ENCODE assay signal across 29 cellular contexts in genomic region chr7:117986645-117987269, GRCh38.
DNase-seq lines count a peak whose midpoint lies in the region; ATAC-seq, FAIRE-seq and TF ChIP-seq lines count a peak whose summit lies in the region.
"Had no signal": no experiment of that assay in that cellular context is flagged by ENCODE, and none has a peak within 500 bp of the region (broad histone marks: within the 10 kb centered on the region; RNA-seq: fewer than 3 reads in every experiment).

No MANE protein-coding gene starts in this region.

- H3K79me2 ChIP-seq in neural progenitor cell (ENCODE audit: low read depth) = no peaks in the 10 kb centered on the region

- no peak for FAIRE-seq in H54 (lab: Jason Lieb, UNC)
- FAIRE-seq: GM12892, K562, RCC 7860 had no signal

- no peak overlapping the region for H3K4me3 Mint-ChIP-seq in neural progenitor cell
- H3K4me3 Mint-ChIP-seq: B cell; CD14-positive monocyte; CD8-positive, alpha-beta memory T cell had no signal

- DNase-seq in right cardiac atrium (peak in 2 of 3 donors; percentile 27 to 70), heart left ventricle (no peak), fibroblast of villous mesenchyme (ENCODE audit: low read depth) (peak; percentile 2), omental fat pad (ENCODE audit: low spot score) (no peak), uterus (peak; percentile 65 to 82), H54 (ENCODE audit: insufficient read length, low spot score) (no peak), neural progenitor cell (ENCODE audit: low spot score) (no peak)
- no peak for DNase-seq in activated CD4-positive, alpha-beta T cell treated with anti-CD3 and anti-CD28 coated beads, Interleukin-2, amount 50 U/mL, for 4 hours
- DNase-seq: Calu3; CD8-positive, alpha-beta memory T cell; DMS79 treated with DMSO at 0.1 percent for 48 hours; GF-D8; H7; Kasumi-1; MV-4-11; NCI-H1105; NCI-H1436 treated with DMSO at 0.1 percent for 48 hours; NCI-H187 treated with DMSO at 0.1 percent for 48 hours; NCI-H2107; NCI-H446; NCI-H524 treated with DMSO at 0.1 percent for 48 hours; NCI-H774; SJCRH30 had no signal

- H3K9ac ChIP-seq in neural progenitor cell = no peak overlapping the region

- H3K4me2 ChIP-seq in neural progenitor cell = no peak overlapping the region

- H3K27ac ChIP-seq in right cardiac atrium (ENCODE audit: low read length) (no peak overlapping the region), heart left ventricle (no peak overlapping the region), uterus (peak overlapping the region; percentile 62 to 73), neural progenitor cell (no peak overlapping the region)
- H3K27ac ChIP-seq: SJCRH30 had no signal

- no peak for TF ChIP-seq CTCF in heart left ventricle (IDR thresholded peaks at IDR 0.05)
- no peak for TF ChIP-seq CTCF in fibroblast of villous mesenchyme (IDR thresholded peaks at IDR 0.05; ENCODE audit: insufficient read depth, low read depth, low read length)
- no peak for TF ChIP-seq CTCF in omental fat pad (IDR thresholded peaks at IDR 0.05)
- no peak for TF ChIP-seq CTCF in uterus (IDR thresholded peaks at IDR 0.05)
- no peak for TF ChIP-seq CTCF in neural progenitor cell (IDR thresholded peaks at IDR 0.05)

- H3K9me3 ChIP-seq in right cardiac atrium (ENCODE audit: control insufficient read depth, low read length) (no peaks in the 10 kb centered on the region), heart left ventricle (no peaks in the 10 kb centered on the region), uterus (no peaks in the 10 kb centered on the region), neural progenitor cell (ENCODE audit: low read depth) (no peaks in the 10 kb centered on the region)
- H3K9me3 ChIP-seq: SJCRH30 had no signal

- H3K36me3 Mint-ChIP-seq in neural progenitor cell = no peaks in the 10 kb centered on the region
- H3K36me3 Mint-ChIP-seq: CD14-positive monocyte; CD8-positive, alpha-beta memory T cell had no signal

- H3K4me1 ChIP-seq in right cardiac atrium (ENCODE audit: control insufficient read depth, insufficient read depth, low read length) (no peaks in the 10 kb centered on the region), heart left ventricle (no peaks in the 10 kb centered on the region), uterus (no peaks in the 10 kb centered on the region), neural progenitor cell (no peaks in the 10 kb centered on the region)
- H3K4me1 ChIP-seq: SJCRH30 had no signal

- H3F3A ChIP-seq in neural progenitor cell (ENCODE audit: low read depth) = no peaks in the 10 kb centered on the region

- H3K27me3 ChIP-seq in right cardiac atrium (ENCODE audit: control insufficient read depth, insufficient read depth) (no peaks in the 10 kb centered on the region), heart left ventricle (no peaks in the 10 kb centered on the region), uterus (no peaks in the 10 kb centered on the region), neural progenitor cell (no peaks in the 10 kb centered on the region)

- H3K36me3 ChIP-seq in heart left ventricle (no peaks in the 10 kb centered on the region), uterus (no peaks in the 10 kb centered on the region), neural progenitor cell (no peaks in the 10 kb centered on the region)
- H3K36me3 ChIP-seq: SJCRH30 had no signal

- H3K9me3 Mint-ChIP-seq in neural progenitor cell = no peaks in the 10 kb centered on the region

- H3K27ac Mint-ChIP-seq in neural progenitor cell = no peak overlapping the region
- H3K27ac Mint-ChIP-seq: B cell; CD14-positive monocyte; CD8-positive, alpha-beta memory T cell had no signal

- H3K4me3 ChIP-seq in right cardiac atrium (ENCODE audit: low read length) (no peak overlapping the region), heart left ventricle (no peak overlapping the region), fibroblast of villous mesenchyme (ENCODE audit: low read depth, low read length) (no peak overlapping the region), uterus (no peak overlapping the region), neural progenitor cell (no peak overlapping the region)
- H3K4me3 ChIP-seq: K562, SJCRH30 had no signal

- H3K4me1 Mint-ChIP-seq in neural progenitor cell = no peaks in the 10 kb centered on the region
- H3K4me1 Mint-ChIP-seq: B cell; CD14-positive monocyte; CD8-positive, alpha-beta memory T cell had no signal

- H4K20me1 ChIP-seq in neural progenitor cell (ENCODE audit: low read depth) = no peaks in the 10 kb centered on the region

- ATAC-seq in right cardiac atrium (peak in 1 of 2 donors; percentile 59), heart left ventricle (no peak), omental fat pad (ENCODE audit: low FRiP score) (peak; percentile 85)
- ATAC-seq: K562, SK-N-SH treated with all-trans-retinoic acid at 6 μM for 48 hours had no signal

- WGBS in right cardiac atrium = 73% methylated on average over 2 of the region's 2 CpGs
- WGBS in heart left ventricle, 4 donors = 73 to 83% (median 80%) methylated on average over 2 of the region's 2 CpGs

- H2AFZ ChIP-seq in neural progenitor cell (replicated peaks) = no peak overlapping the region

- intact Hi-C loops in right cardiac atrium (cut with DNase I) (no loop called here), heart left ventricle (cut with DNase I) (no loop called here), uterus (cut with DNase I; ENCODE audit: low total_unique reads) (no loop called here)

- TF ChIP-seq POLR2A in heart left ventricle (IDR thresholded peaks at IDR 0.05) = no peak
- no peak for TF ChIP-seq POLR2A in uterus (IDR thresholded peaks at IDR 0.05)
- TF ChIP-seq POLR2A in H54 (IDR thresholded peaks at IDR 0.05; ENCODE audit: low read depth, low read length) = no peak

- no peaks in the 10 kb centered on the region for H3K27me3 Mint-ChIP-seq in neural progenitor cell (ENCODE audit: insufficient read depth, low read depth)
- H3K27me3 Mint-ChIP-seq: B cell; CD8-positive, alpha-beta memory T cell had no signal

Comparison
In these comparisons a context has a peak if more than half of its experiments do, and no peak if none do; other contexts are left out.
1. DNase-seq: peak in right cardiac atrium (2 of 3), fibroblast of villous mesenchyme (single experiment) and uterus (2 of 2); none in heart left ventricle (0 of 5), omental fat pad (single experiment), H54 (single experiment), neural progenitor cell (single experiment) and activated CD4-positive, alpha-beta T cell treated with anti-CD3 and anti-CD28 coated beads, Interleukin-2, amount 50 U/mL, for 4 hours (0 of 2).
2. H3K27ac ChIP-seq: peak in uterus (2 of 2); none in right cardiac atrium (single experiment), heart left ventricle (0 of 12) and neural progenitor cell (single experiment).